29 cellular contexts compared by ENCODE assay signal in the genomic region with DNA sequence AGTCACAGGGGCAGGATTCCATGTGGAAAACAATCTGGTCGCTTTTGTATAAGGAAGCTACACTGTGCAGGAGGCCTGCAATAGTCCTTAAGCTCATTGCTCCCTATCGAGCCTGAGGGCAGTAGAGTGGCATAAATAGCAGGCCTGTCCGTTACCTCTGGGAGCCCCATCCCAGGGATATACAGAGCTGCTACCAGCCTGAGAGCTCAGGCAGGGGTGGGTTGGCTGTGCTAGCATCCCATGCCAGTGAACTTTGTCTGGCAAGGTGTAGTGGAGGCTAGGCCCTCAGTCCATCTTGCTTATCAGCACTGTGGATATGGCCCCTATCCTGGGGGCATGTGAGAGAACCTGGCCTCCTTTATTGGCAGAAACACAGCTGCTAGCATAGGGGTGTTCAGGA. TPM values are rescaled to one million over a fixed set of nuclear protein-coding genes. Genes with fewer than 3 reads are reported as not detected.
"Had no signal": no experiment of that assay in that cellular context is flagged by ENCODE, and none has a peak within 500 bp of the region (broad histone marks: within the 10 kb centered on the region; RNA-seq: fewer than 3 reads in every experiment).

No MANE protein-coding gene starts in this region.

- FAIRE-seq: kidney had no signal

- H3K27me3 ChIP-seq: gastrocnemius medialis, heart left ventricle, hepatocyte, neural progenitor cell, right atrium auricular region, stomach, testis, tibial artery had no signal

- H3K4me3 ChIP-seq: gastrocnemius medialis, heart left ventricle, hepatocyte, lung, neural progenitor cell, prostate gland, right atrium auricular region, stomach, testis, tibial artery had no signal

- H3K4me2 ChIP-seq: hepatocyte, neural progenitor cell had no signal

- H3K4me1 ChIP-seq: gastrocnemius medialis, heart left ventricle, neural progenitor cell, parathyroid adenoma, prostate gland, right atrium auricular region, stomach, testis, tibial artery had no signal

- H3K27ac Mint-ChIP-seq: memory B cell; nephron; neural progenitor cell; stimulated activated naive B cell treated with anti-CD40 and anti-IgM and Interleukin-4, amounts not matched to agents 10 μg/mL and 1 μg/mL and 100 μg/mL, for 72 hours; type B pancreatic cell had no signal

- H3K4me1 Mint-ChIP-seq: memory B cell; nephron; neural progenitor cell; stimulated activated naive B cell treated with anti-CD40 and anti-IgM and Interleukin-4, amounts not matched to agents 10 μg/mL and 1 μg/mL and 100 μg/mL, for 72 hours had no signal

- ATAC-seq: gastrocnemius medialis, heart left ventricle, left lobe of liver, sciatic nerve had no signal

- H3K9me3 ChIP-seq: gastrocnemius medialis, prostate gland, testis had no signal

- H2AFZ ChIP-seq: hepatocyte, neural progenitor cell, parathyroid adenoma had no signal

- H3K9me3 Mint-ChIP-seq: memory B cell had no signal

- DNase-seq: cerebellar nuclear complex; cortex of kidney; effector CD4-positive, alpha-beta T cell; foreskin fibroblast; gastrocnemius medialis; heart left ventricle; stimulated activated CD4-positive, alpha-beta T cell treated with anti-CD3 and anti-CD28 coated beads, Interleukin-4, amount 100 ng/mL, for 4 hours; stimulated activated naive B cell treated with anti-CD40 and anti-IgM and Interleukin-4, amounts not matched to agents 10 μg/mL and 1 μg/mL and 100 μg/mL, for 72 hours; stomach; testis; tibial artery had no signal

- H3K4me3 Mint-ChIP-seq: memory B cell; nephron; neural progenitor cell; stimulated activated naive B cell treated with anti-CD40 and anti-IgM and Interleukin-4, amounts not matched to agents 10 μg/mL and 1 μg/mL and 100 μg/mL, for 72 hours; type B pancreatic cell had no signal

- H3K27me3 Mint-ChIP-seq: memory B cell, type B pancreatic cell had no signal

- H3K79me2 ChIP-seq: hepatocyte, parathyroid adenoma had no signal

- H3K27ac ChIP-seq: gastrocnemius medialis, heart left ventricle, hepatocyte, neural progenitor cell, parathyroid adenoma, prostate gland, right atrium auricular region, stomach, testis, tibial artery had no signal

- H3K9ac ChIP-seq: neural progenitor cell, parathyroid adenoma had no signal

- H3K36me3 ChIP-seq: gastrocnemius medialis, heart left ventricle, neural progenitor cell, prostate gland, right atrium auricular region, stomach, tibial artery had no signal

RNA-seq across cellular contexts. Expression of a gene that starts 47.7 kb away (rescaled TPM):
- total RNA-seq: dermis microvascular lymphatic vessel endothelial cell, gastrocnemius medialis, heart left ventricle, kidney, left lobe of liver, liver, lung, mononuclear cell, osteoblast, right atrium auricular region, sciatic nerve, stomach, subcutaneous adipose tissue, urinary bladder had no signal
- polyA plus RNA-seq: heart left ventricle, liver, lung, stomach, urinary bladder had no signal
